7 cellular contexts compared by ENCODE assay signal in genomic region chr6:52693777-52694176, GRCh38.
"Had no signal": no experiment of that assay in that cellular context is flagged by ENCODE, and none has a peak within 500 bp of the region (broad histone marks: within the 10 kb centered on the region; RNA-seq: fewer than 3 reads in every experiment).

No MANE protein-coding gene starts in this region.

- H2AFZ ChIP-seq: GM23338 had no signal

- H3K4me3 ChIP-seq: GM23338 had no signal

- H3K4me1 Mint-ChIP-seq: IgD-negative memory B cell had no signal

- H3K4me2 ChIP-seq: GM23338 had no signal

- H3K27ac Mint-ChIP-seq: GM23338, H9, IgD-negative memory B cell had no signal

- FAIRE-seq: H1, H54, HTR-8/SVneo had no signal

- H3K4me3 Mint-ChIP-seq: GM23338, H9, IgD-negative memory B cell had no signal

- ATAC-seq: GM23338 had no signal

- DNase-seq: H9, HCEC 1CT had no signal

- H3K9me3 Mint-ChIP-seq: GM23338, H9 had no signal
